In genomic region chr4:1245481-1246051, GRCh38 we compare ENCODE assay signal across 11 cellular contexts. TPM values are rescaled to one million over a fixed set of nuclear protein-coding genes. Genes with fewer than 3 reads are reported as not detected.
DNase-seq lines count a peak whose midpoint lies in the region; ATAC-seq and TF ChIP-seq lines count a peak whose summit lies in the region.
"Had no signal": no experiment of that assay in that cellular context is flagged by ENCODE, and none has a peak within 500 bp of the region (broad histone marks: within the 10 kb centered on the region; RNA-seq: fewer than 3 reads in every experiment).

No MANE protein-coding gene starts in this region.

- POLR2A ChIA-PET in CD4-positive, alpha-beta memory T cell (lab: Charles Lee; ENCODE audit: partially characterized antibody), result interaction anchor here (2.4 kb wide), 1 partner anchor 101 kb away, joined by 10 read pairs; the partner anchor contains the start of gene UVSSA

- H3K4me3 ChIP-seq in CD4-positive, alpha-beta memory T cell (ENCODE audit: low read length in 2 of 2), result peak overlapping the region in 1 of 2 donors; percentile 69
- no peak overlapping the region for H3K4me3 ChIP-seq in NT2/D1 (ENCODE audit: insufficient read length, low read depth)
- H3K4me3 ChIP-seq in endocrine pancreas (ENCODE audit: control insufficient read depth, insufficient read depth, low read length), result no peak overlapping the region
- peak overlapping the region in 1 of 2 donors; percentile 64 for H3K4me3 ChIP-seq in vagina

- ATAC-seq in GM21717 (IDR thresholded peaks at IDR 0.05; ENCODE audit: unreplicated experiment), result no peak

- H3K9me3 ChIP-seq in CD4-positive, alpha-beta memory T cell (ENCODE audit: control insufficient read depth in 1 of 2, low read length in 2 of 2), result no peaks in the 10 kb centered on the region
- no peaks in the 10 kb centered on the region for H3K9me3 ChIP-seq in NT2/D1 (ENCODE audit: insufficient read depth, low read length)
- H3K9me3 ChIP-seq in endocrine pancreas (ENCODE audit: control insufficient read depth, low read length), result no peaks in the 10 kb centered on the region
- H3K9me3 ChIP-seq in vagina, result no peaks in the 10 kb centered on the region
- H3K9me3 ChIP-seq: Peyer's patch had no signal

- intact Hi-C loops in CD4-positive, alpha-beta memory T cell (cut with micrococcal nuclease), result loop anchor here (5.0 kb wide), 1 partner anchor 233 kb away; the partner anchor contains the start of gene FGFRL1
- intact Hi-C loops in vagina (cut with DNase I), result loop anchor here (5.0 kb wide), 2 partner anchors 38 to 78 kb away; no protein-coding TSS in a partner anchor

- CTCF ChIA-PET in CD4-positive, alpha-beta memory T cell (lab: Charles Lee; ENCODE audit: partially characterized antibody), result interaction anchor here (1.0 to 2.8 kb wide), 2 partner anchors 78 kb away, joined by 4 to 11 read pairs; no protein-coding TSS in a partner anchor

- no peaks in the 10 kb centered on the region for H3K27me3 ChIP-seq in CD4-positive, alpha-beta memory T cell (ENCODE audit: insufficient read depth, low read length)
- H3K27me3 ChIP-seq in NT2/D1 (ENCODE audit: insufficient read depth, insufficient read length), result no peaks in the 10 kb centered on the region
- no peaks in the 10 kb centered on the region for H3K27me3 ChIP-seq in endocrine pancreas (ENCODE audit: control insufficient read depth, insufficient read depth, low read length)
- no peaks in the 10 kb centered on the region for H3K27me3 ChIP-seq in vagina
- H3K27me3 ChIP-seq: Peyer's patch had no signal

- H3K27me3 Mint-ChIP-seq in CD4-positive, alpha-beta memory T cell, result no peaks in the 10 kb centered on the region
- H3K27me3 Mint-ChIP-seq in osteocyte (ENCODE audit: unreplicated experiment), result no peaks in the 10 kb centered on the region

- H3K27ac Mint-ChIP-seq in CD4-positive, alpha-beta memory T cell, result peak overlapping the region; percentile 29 to 94 (median 59)
- H3K27ac Mint-ChIP-seq in osteocyte (ENCODE audit: unreplicated experiment), result no peak overlapping the region

- peaks cover 27 to 71% (median 51%) of the 10 kb centered on the region in 4 donors for H3K4me1 Mint-ChIP-seq in CD4-positive, alpha-beta memory T cell
- H3K4me1 Mint-ChIP-seq in osteocyte (ENCODE audit: unreplicated experiment), result peaks cover 38% of the 10 kb centered on the region

- H3K36me3 Mint-ChIP-seq in CD4-positive, alpha-beta memory T cell, result peaks cover 0 to 25% of the 10 kb centered on the region in 2 donors
- peaks cover 3% of the 10 kb centered on the region for H3K36me3 Mint-ChIP-seq in osteocyte (ENCODE audit: unreplicated experiment)

- no peaks in the 10 kb centered on the region for H3K9me3 Mint-ChIP-seq in CD4-positive, alpha-beta memory T cell
- H3K9me3 Mint-ChIP-seq in osteocyte (ENCODE audit: unreplicated experiment), result no peaks in the 10 kb centered on the region

- peak overlapping the region in 7 of 8 donors; percentile 48 to 90 (median 86) for H3K4me3 Mint-ChIP-seq in CD4-positive, alpha-beta memory T cell
- H3K4me3 Mint-ChIP-seq in osteocyte (ENCODE audit: unreplicated experiment), result peak overlapping the region; percentile 77

- H3K27ac ChIP-seq in CD4-positive, alpha-beta memory T cell (ENCODE audit: low read depth, low read length), result peak overlapping the region; percentile 76
- H3K27ac ChIP-seq in vagina, result no peak overlapping the region

- no peak for TF ChIP-seq CTCF in osteocyte (IDR thresholded peaks at IDR 0.05)
- no peak for TF ChIP-seq CTCF in vagina (IDR thresholded peaks at IDR 0.05)

- H3K9ac ChIP-seq in NT2/D1 (ENCODE audit: insufficient read length, low read depth) (peak overlapping the region; percentile 99), endocrine pancreas (ENCODE audit: control insufficient read depth, insufficient read depth, low read length) (peak overlapping the region; percentile 22)

- peaks cover 64% of the 10 kb centered on the region for H3K4me1 ChIP-seq in CD4-positive, alpha-beta memory T cell (ENCODE audit: insufficient read depth, low read length)
- H3K4me1 ChIP-seq in NT2/D1 (ENCODE audit: insufficient read depth, insufficient read length) (peaks cover 21% of the 10 kb centered on the region), endocrine pancreas (ENCODE audit: control insufficient read depth, insufficient read depth, low read length) (no peaks in the 10 kb centered on the region), vagina (peaks cover 74% of the 10 kb centered on the region)

- no peak for TF ChIP-seq POLR2A in vagina (IDR thresholded peaks at IDR 0.05)

- peaks cover 3% of the 10 kb centered on the region for H3K36me3 ChIP-seq in CD4-positive, alpha-beta memory T cell (ENCODE audit: insufficient read depth, low read length)
- H3K36me3 ChIP-seq in NT2/D1 (ENCODE audit: insufficient read depth, insufficient read length, low read length) (peaks cover 61% of the 10 kb centered on the region), endocrine pancreas (ENCODE audit: control insufficient read depth, insufficient read depth, low read length) (no peaks in the 10 kb centered on the region), vagina (peaks cover 0 to 6% of the 10 kb centered on the region in 2 donors)

- DNase-seq in CD4-positive, alpha-beta memory T cell, result no peak
- DNase-seq in NT2/D1 (ENCODE audit: low read depth, low spot score) (no peak), osteocyte (ENCODE audit: extremely low spot score, unreplicated experiment) (no peak), MV-4-11 (lab: John Stamatoyannopoulos, UW) (no peak), hypothalamus (lab: John Stamatoyannopoulos, UW) (no peak), vagina (ENCODE audit: extremely low spot score in 2 of 2) (no peak)
- DNase-seq: activated gamma-delta T cell treated with Interleukin-2 at 50 U/mL for 16 hours, foreskin fibroblast had no signal

RNA-seq across cellular contexts. Expression of gene CTBP1, which starts 3.4 kb away (rescaled TPM):
- total RNA-seq in CD4-positive, alpha-beta memory T cell, result 100 to 1,000 TPM; 186 to 195 TPM
- 10 to 100 TPM; 39.3 to 79.0 TPM for polyA plus RNA-seq in CD4-positive, alpha-beta memory T cell
- total RNA-seq in osteocyte (172 and 176 TPM in 2 replicates), vagina (93.1 TPM)

RNA-seq across cellular contexts. Expression of gene MAEA, which starts 44.1 kb away (rescaled TPM):
- total RNA-seq in CD4-positive, alpha-beta memory T cell, result 100 to 1,000 TPM; 101 to 106 TPM
- 10 to 100 TPM; 54.1 to 70.9 TPM for polyA plus RNA-seq in CD4-positive, alpha-beta memory T cell
- total RNA-seq in osteocyte (62.5 and 62.9 TPM in 2 replicates), vagina (103 TPM)
